8 cellular contexts compared by ENCODE assay signal in genomic region chr3:72847751-72848702, GRCh38. TPM values are rescaled to one million over a fixed set of nuclear protein-coding genes. Genes with fewer than 3 reads are reported as not detected.
DNase-seq lines count a peak whose midpoint lies in the region; ATAC-seq and TF ChIP-seq lines count a peak whose summit lies in the region.

Gene SHQ1, minus strand, starts transcription at chr3:72848445. Its CDS starts 105 bp downstream, at chr3:72848340.

- intact Hi-C loops in OCI-LY7 (cut with micrococcal nuclease; ENCODE audit: unreplicated experiment), result loop anchor here (2.0 to 10.0 kb wide), 2 partner anchors 149 to 607 kb away; partner anchors contain the start of gene PPP4R2

- no peaks in the 10 kb centered on the region for H3K9me2 ChIP-seq in OCI-LY7 (ENCODE audit: insufficient read depth, low read length)

- no peak for TF ChIP-seq CTCF in OCI-LY7 (conservative IDR thresholded peaks at IDR 0.05; ENCODE audit: low read length)

- peak within 1 kb of the TSS; percentile 87 for H3K4me3 ChIP-seq in HUES6 (ENCODE audit: low read depth, low read length)
- peak within 1 kb of the TSS; percentile 83 for H3K4me3 ChIP-seq in OCI-LY7 (ENCODE audit: low read depth, low read length, poor library complexity, severe bottlenecking)

- BruUV-seq in OCI-LY7 (replicated peaks; lab: Mats Ljungman, UMichigan), result no TSS peak

- H3K9me3 ChIP-seq in HUES6 (ENCODE audit: control insufficient read depth, insufficient read depth, low read depth, low read length) (no peaks in the 10 kb centered on the region), OCI-LY7 (ENCODE audit: low read length) (no peaks in the 10 kb centered on the region)

- peak within 1 kb of the TSS; percentile 89 for H2AFZ ChIP-seq in OCI-LY7 (ENCODE audit: low read length)

- no peaks in the 10 kb centered on the region for H3K36me3 ChIP-seq in HUES6 (ENCODE audit: control insufficient read depth, insufficient read depth, low read length)
- H3K36me3 ChIP-seq in OCI-LY7 (ENCODE audit: insufficient read depth, low read length), result peaks cover 15% of the 10 kb centered on the region; the same call in 1 of the 2 replicates

- H3K4me2 ChIP-seq in OCI-LY7 (ENCODE audit: low read length), result peak within 1 kb of the TSS; percentile 97

- DNase-seq in DMS 273 (lab: John Stamatoyannopoulos, UW; ENCODE audit: unreplicated experiment), result peak; percentile 97
- DNase-seq in OCI-LY7 (ENCODE audit: low spot score), result peak; percentile 96
- peak; percentile 95 for DNase-seq in activated CD8-positive, alpha-beta memory T cell treated with anti-CD3 and anti-CD28 coated beads, Interleukin-2, amount 50 U/mL, for 48 hours
- DNase-seq in epidermal melanocyte (ENCODE audit: insufficient read length, low spot score), result peak; percentile 71
- peak; percentile 96 for DNase-seq in midbrain (lab: John Stamatoyannopoulos, UW)
- peak; percentile 91 to 94 for DNase-seq in stimulated activated CD8-positive, alpha-beta memory T cell treated with anti-CD3 and anti-CD28 coated beads, Interleukin-15, amount 100 ng/mL, for 48 hours (ENCODE audit: low read depth in 2 of 2)

- peaks cover 7% of the 10 kb centered on the region; the same call in 1 of the 2 replicates for H4K20me1 ChIP-seq in OCI-LY7 (ENCODE audit: insufficient read depth, low read length)

- peak within 1 kb of the TSS; percentile 74 for H3K9ac ChIP-seq in HUES6 (ENCODE audit: low read length)

- POLR2A ChIA-PET in OCI-LY7 (lab: Charles Lee), result interaction anchor here (0.6 to 1.7 kb wide), 4 partner anchors 11 to 349 kb away, joined by 3 to 7 read pairs (median 5); no protein-coding TSS in a partner anchor

- H3K27ac ChIP-seq in HUES6 (ENCODE audit: low read depth, low read length), result no peak within 1 kb of the TSS
- peak within 1 kb of the TSS; percentile 13 for H3K27ac ChIP-seq in OCI-LY7 (ENCODE audit: low read depth, low read length, poor library complexity, severe bottlenecking)

- CTCF ChIA-PET in OCI-LY7 (lab: Charles Lee; ENCODE audit: unreplicated experiment), result no interaction called here

- peaks cover 44% of the 10 kb centered on the region for H3K79me2 ChIP-seq in OCI-LY7 (ENCODE audit: insufficient read depth, low read depth, low read length)

- H3K27me3 ChIP-seq in HUES6 (ENCODE audit: control insufficient read depth, insufficient read depth, low read length), result peaks cover 19% of the 10 kb centered on the region

- peak; percentile 93 for ATAC-seq in GM21447 (IDR thresholded peaks at IDR 0.05; ENCODE audit: unreplicated experiment)

- H3K4me1 ChIP-seq in HUES6 (ENCODE audit: control insufficient read depth, insufficient read depth, low read length) (peaks cover 7% of the 10 kb centered on the region; the same call in 1 of the 2 replicates), OCI-LY7 (ENCODE audit: insufficient read depth, low read length, poor library complexity, severe bottlenecking) (peaks cover 35% of the 10 kb centered on the region)

RNA-seq across cellular contexts. Expression of gene SHQ1, which starts in this region (rescaled TPM):
- 19.7 and 24.3 TPM in 2 replicates for total RNA-seq in OCI-LY7 (2014; rRNA removed; shearing (Covaris generic))
- total RNA-seq in OCI-LY7 (2022), result 34.9 and 35.5 TPM in 2 replicates
